Comparison of ENCODE assay signal across 9 cellular contexts in genomic region chr12:219891-220352, GRCh38. TPM values are rescaled to one million over a fixed set of nuclear protein-coding genes. Genes with fewer than 3 reads are reported as not detected.
DNase-seq lines count a peak whose midpoint lies in the region; ATAC-seq and TF ChIP-seq lines count a peak whose summit lies in the region.
"Had no signal": no experiment of that assay in that cellular context is flagged by ENCODE, and none has a peak within 500 bp of the region (broad histone marks: within the 10 kb centered on the region; RNA-seq: fewer than 3 reads in every experiment).

No MANE protein-coding gene starts in this region.

- H3K27ac ChIP-seq in 22Rv1 (no peak overlapping the region), Panc1 (ENCODE audit: low read length) (no peak overlapping the region), right atrium auricular region (no peak overlapping the region), coronary artery (no peak overlapping the region)

- ATAC-seq in Panc1: peak; percentile 94

- intact Hi-C loops in Panc1 (cut with micrococcal nuclease; ENCODE audit: unreplicated experiment): no loop called here

- DNase-seq in HuH-7.5 (ENCODE audit: low spot score) (peak; percentile 68), Panc1 (ENCODE audit: low read depth, low spot score) (peak; percentile 17), right atrium auricular region (ENCODE audit: low spot score) (no peak), putamen (ENCODE audit: low spot score) (peak; percentile 64), coronary artery (ENCODE audit: low spot score) (no peak)
- peak; percentile 43 for DNase-seq in activated naive CD4-positive, alpha-beta T cell treated with Interleukin-2 at 50 U/mL for 16 hours

- no TSS peak for BruUV-seq in Panc1 (replicated peaks; lab: Mats Ljungman, UMichigan)

- CTCF ChIA-PET in Panc1 (lab: Charles Lee): interaction anchor here (0.6 to 1.3 kb wide), 7 partner anchors 9 to 121 kb away, joined by 3 to 7 read pairs (median 3); no protein-coding TSS in a partner anchor

- TF ChIP-seq CTCF in 22Rv1 (IDR thresholded peaks at IDR 0.05) (peak; percentile 93), GM12873 (IDR thresholded peaks at IDR 0.05; ENCODE audit: insufficient read depth, low read depth, low read length, missing control alignments) (peak; percentile 83), Panc1 (IDR thresholded peaks at IDR 0.05) (peak; percentile 89), right atrium auricular region (IDR thresholded peaks at IDR 0.05) (peak; percentile 34 to 61), coronary artery (IDR thresholded peaks at IDR 0.05) (no peak)

- in situ Hi-C loops in Panc1 (cut with HindIII; ENCODE audit: low pct_unique_long_range_greater_than_20kb, low sequenced_read_pairs): no loop called here

- H3K36me3 ChIP-seq in Panc1 (ENCODE audit: control insufficient read depth, insufficient read depth, low read length) (no peaks in the 10 kb centered on the region), right atrium auricular region (no peaks in the 10 kb centered on the region)

- H3K9me3 ChIP-seq in Panc1 (ENCODE audit: control insufficient read depth, insufficient read depth, low read depth, low read length) (no peaks in the 10 kb centered on the region), right atrium auricular region (no peaks in the 10 kb centered on the region)

- H3K27me3 ChIP-seq in Panc1 (ENCODE audit: control insufficient read depth, insufficient read depth, low read length): no peaks in the 10 kb centered on the region
- no peaks in the 10 kb centered on the region for H3K27me3 ChIP-seq in right atrium auricular region

- no peak overlapping the region for H3K4me3 ChIP-seq in Panc1 (ENCODE audit: low read depth in 2 of 2, low read length in 2 of 2)
- no peak overlapping the region for H3K4me3 ChIP-seq in right atrium auricular region
- no peak overlapping the region for H3K4me3 ChIP-seq in coronary artery

- POLR2A ChIA-PET in Panc1 (lab: Charles Lee): interaction anchor here (0.6 kb wide), 1 partner anchor 132 kb away, joined by 20 read pairs; no protein-coding TSS in a partner anchor

- H3K4me1 ChIP-seq in Panc1 (ENCODE audit: control insufficient read depth, insufficient read depth, low read length) (no peaks in the 10 kb centered on the region), right atrium auricular region (no peaks in the 10 kb centered on the region)

RNA-seq across cellular contexts. Expression of gene SLC6A12, which starts 6.0 kb away (rescaled TPM):
- 1.0 TPM for total RNA-seq in Panc1 (2021; ENCODE audit: unreplicated experiment)
- polyA plus RNA-seq in Panc1 (2012; ENCODE audit: insufficient read length): 0.31 TPM
- total RNA-seq in right atrium auricular region: 1 to 10 TPM in 1 of 2 donors, not detected in 1; 1.1 TPM
- total RNA-seq: pulmonary artery endothelial cell had no signal

RNA-seq across cellular contexts. Expression of gene SLC6A13, which starts 42.7 kb away (rescaled TPM):
- total RNA-seq in Panc1 (2021; ENCODE audit: unreplicated experiment) (0.57 TPM), right atrium auricular region (1 to 10 TPM; 2.1 to 2.3 TPM)
- polyA plus RNA-seq in Panc1 (2012; ENCODE audit: insufficient read length): not detected
- total RNA-seq: pulmonary artery endothelial cell had no signal

Comparison
In these comparisons a context has a peak if more than half of its experiments do, and no peak if none do; other contexts are left out.
1. DNase-seq: peak in HuH-7.5 (single experiment), Panc1 (single experiment), activated naive CD4-positive, alpha-beta T cell treated with Interleukin-2 at 50 U/mL for 16 hours (single experiment) and putamen (single experiment); none in right atrium auricular region (single experiment) and coronary artery (single experiment).